Comparison of ENCODE assay signal across 9 cellular contexts in the genomic region with DNA sequence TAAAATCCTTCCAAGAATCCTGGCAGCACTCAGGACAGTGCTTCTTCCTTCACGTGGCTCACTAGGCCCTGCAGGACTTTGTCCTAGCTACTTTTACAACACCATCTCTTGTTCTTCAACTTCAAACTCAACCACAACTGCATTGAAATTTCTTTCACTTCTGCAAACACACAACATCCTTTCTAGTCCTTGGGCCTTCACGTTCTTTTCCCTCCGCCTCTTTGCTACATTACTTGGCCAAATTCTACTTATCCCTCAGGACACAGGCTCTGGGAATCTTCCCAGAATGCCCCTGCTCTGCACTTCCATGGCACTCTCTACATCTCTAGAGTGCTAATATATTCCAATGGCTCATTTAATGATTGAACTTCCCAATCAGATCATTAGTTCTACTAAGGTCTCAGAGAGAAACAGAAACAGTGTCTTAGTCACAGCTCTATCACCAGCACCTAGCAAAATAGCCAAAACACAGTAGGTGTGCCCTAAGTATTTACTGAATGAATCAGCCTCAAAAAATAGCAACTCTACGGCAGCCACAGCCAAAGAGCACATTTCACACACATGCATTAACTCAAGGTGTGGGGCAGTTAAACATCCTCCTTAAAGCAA.
DNase-seq lines count a peak whose midpoint lies in the region; ATAC-seq and TF ChIP-seq lines count a peak whose summit lies in the region.
"Had no signal": no experiment of that assay in that cellular context is flagged by ENCODE, and none has a peak within 500 bp of the region (broad histone marks: within the 10 kb centered on the region; RNA-seq: fewer than 3 reads in every experiment).

No MANE protein-coding gene starts in this region.

- no peaks in the 10 kb centered on the region for H3K27me3 ChIP-seq in GM06990 (replicated peaks; ENCODE audit: control insufficient read depth, insufficient read depth, low read length)
- H3K27me3 ChIP-seq in SJCRH30: no peaks in the 10 kb centered on the region

- H3K9me3 ChIP-seq in SJCRH30 (replicated peaks): no peaks in the 10 kb centered on the region

- no peak for TF ChIP-seq POLR2A in erythroblast (IDR thresholded peaks at IDR 0.05; ENCODE audit: low read length)

- no peak for TF ChIP-seq CTCF in GM06990 (IDR thresholded peaks at IDR 0.05; ENCODE audit: insufficient read depth, low read length, poor library complexity, severe bottlenecking)

- H3K36me3 ChIP-seq in GM06990 (ENCODE audit: control insufficient read depth, insufficient read depth, low read length): peaks cover 2% of the 10 kb centered on the region
- H3K36me3 ChIP-seq in SJCRH30: no peaks in the 10 kb centered on the region

- H3K4me3 ChIP-seq in GM06990 (replicated peaks; ENCODE audit: low read depth, low read length): peak overlapping the region; percentile 43
- no peak overlapping the region for H3K4me3 ChIP-seq in SJCRH30

- peak; percentile 93 for ATAC-seq in GM21381 (IDR thresholded peaks at IDR 0.05; ENCODE audit: unreplicated experiment)
- peak; percentile 87 for ATAC-seq in HG03442 (IDR thresholded peaks at IDR 0.05; ENCODE audit: unreplicated experiment)
- ATAC-seq in esophagus mucosa: peak; percentile 79

- DNase-seq in GM06990 (ENCODE audit: extremely low read depth, insufficient read length): peak; percentile 49
- no peak for DNase-seq in UCSD-AML1 (lab: John Stamatoyannopoulos, UW; ENCODE audit: unreplicated experiment)
- no peak for DNase-seq in NCI-H146 (lab: John Stamatoyannopoulos, UW)
- no peak for DNase-seq in erythroblast (lab: John Stamatoyannopoulos, UW)
- no peak for DNase-seq in SJCRH30
- DNase-seq: activated CD4-positive, alpha-beta T cell treated with anti-CD3 and anti-CD28 coated beads for 4 hours had no signal

- no peaks in the 10 kb centered on the region for H3K4me1 ChIP-seq in SJCRH30

- no peak overlapping the region for H3K27ac ChIP-seq in SJCRH30
